ENCODE assay signal across 15 cellular contexts in genomic region chr15:79003896-79004295, GRCh38. TPM values are rescaled to one million over a fixed set of nuclear protein-coding genes. Genes with fewer than 3 reads are reported as not detected.
DNase-seq lines count a peak whose midpoint lies in the region; ATAC-seq and TF ChIP-seq lines count a peak whose summit lies in the region.
"Had no signal": no experiment of that assay in that cellular context is flagged by ENCODE, and none has a peak within 500 bp of the region (broad histone marks: within the 10 kb centered on the region; RNA-seq: fewer than 3 reads in every experiment).

No MANE protein-coding gene starts in this region.

- intact Hi-C loops in IMR-90 (cut with micrococcal nuclease): no loop called here
- intact Hi-C loops in mammary epithelial cell (cut with micrococcal nuclease): no loop called here
- intact Hi-C loops in Caco-2 (cut with micrococcal nuclease; ENCODE audit: unreplicated experiment): no loop called here

- no peaks in the 10 kb centered on the region for H3K4me1 Mint-ChIP-seq in Caco-2 (ENCODE audit: low read depth, unreplicated experiment)

- H3K79me2 ChIP-seq in mammary epithelial cell (ENCODE audit: insufficient read depth, low read length): no peaks in the 10 kb centered on the region

- H3K56ac ChIP-seq in IMR-90 (ENCODE audit: extremely low read depth, insufficient read depth, low read length): no peak overlapping the region

- peak overlapping the region; percentile 69 for H4K5ac ChIP-seq in IMR-90 (ENCODE audit: low read depth, low read length)

- H4K20me1 ChIP-seq in IMR-90 (ENCODE audit: insufficient read depth, low read length): no peaks in the 10 kb centered on the region
- H4K20me1 ChIP-seq in mammary epithelial cell (ENCODE audit: insufficient read depth, low read length): no peaks in the 10 kb centered on the region

- H3K27me3 Mint-ChIP-seq in Caco-2 (ENCODE audit: insufficient read depth, unreplicated experiment): no peaks in the 10 kb centered on the region
- H3K27me3 Mint-ChIP-seq: type B pancreatic cell had no signal

- no peaks in the 10 kb centered on the region for H3K9me3 Mint-ChIP-seq in Caco-2 (ENCODE audit: unreplicated experiment)
- H3K9me3 Mint-ChIP-seq: brain, nephron, type B pancreatic cell had no signal

- POLR2A ChIA-PET in IMR-90 (lab: Charles Lee; ENCODE audit: unreplicated experiment) (interaction anchor here (0.5 kb wide), 1 partner anchor 15 kb away, joined by 5 read pairs; no protein-coding TSS in a partner anchor), Caco-2 (lab: Charles Lee) (no interaction called here)

- peak overlapping the region; percentile 89 for H2BK120ac ChIP-seq in IMR-90 (ENCODE audit: low read depth, low read length)

- H3K4me3 ChIP-seq in IMR-90 (ENCODE audit: insufficient read depth, low read depth, low read length): no peak overlapping the region
- no peak overlapping the region for H3K4me3 ChIP-seq in mammary epithelial cell (replicated peaks in 1 of 3; ENCODE audit: insufficient read depth in 1 of 3, low read depth in 2 of 3, low read length in 3 of 3)
- no peak overlapping the region for H3K4me3 ChIP-seq in skin epidermis
- no peak overlapping the region for H3K4me3 ChIP-seq in Caco-2 (ENCODE audit: low read depth, low read length)
- H3K4me3 ChIP-seq: HAP-1 had no signal

- H3K79me1 ChIP-seq in IMR-90 (ENCODE audit: low read depth in 1 of 2, low read length in 2 of 2): no peaks in the 10 kb centered on the region; a peak in 1 of 4 replicates

- H3K4me1 ChIP-seq in IMR-90 (ENCODE audit: control insufficient read depth, insufficient read depth, low read length) (peaks cover 15% of the 10 kb centered on the region), mammary epithelial cell (ENCODE audit: insufficient read depth, low read length) (peaks cover 27% of the 10 kb centered on the region), Caco-2 (peaks cover 10% of the 10 kb centered on the region)
- H3K4me1 ChIP-seq: HAP-1 had no signal

- BruUV-seq in IMR-90 (replicated peaks; lab: Mats Ljungman, UMichigan) (no TSS peak), mammary epithelial cell (replicated peaks; lab: Mats Ljungman, UMichigan) (no TSS peak), Caco-2 (replicated peaks; lab: Mats Ljungman, UMichigan) (no TSS peak)

- dilution Hi-C loops in IMR-90 (cut with HindIII; ENCODE audit: low sequenced_read_pairs, unreplicated experiment) (no loop called here), mammary epithelial cell (cut with HindIII; ENCODE audit: low sequenced_read_pairs) (no loop called here)

- no peak overlapping the region for H3K27ac Mint-ChIP-seq in Caco-2 (ENCODE audit: unreplicated experiment)
- H3K27ac Mint-ChIP-seq: brain had no signal

- 79% methylated on average over 8 of the region's 24 CpGs; no CpG with 5 or more reads in 1 of the 2 experiments for WGBS in IMR-90 (ENCODE audit: extremely low coverage in 2 of 2, insufficient read length in 1 of 2), 2 experiments
- WGBS in mammary epithelial cell (ENCODE audit: low coverage, missing lambda C conversion rate): 100% methylated on average over 4 of the region's 24 CpGs

- H3K18ac ChIP-seq in IMR-90 (ENCODE audit: low read depth, low read length): peak overlapping the region; percentile 48

- peak; percentile 26 for ATAC-seq in GM19438 (IDR thresholded peaks at IDR 0.05; ENCODE audit: low read depth, unreplicated experiment)
- no peak for ATAC-seq in IMR-90 (ENCODE audit: low read depth)
- no peak for ATAC-seq in HG03196 (IDR thresholded peaks at IDR 0.05; ENCODE audit: unreplicated experiment)

- H3K9ac ChIP-seq in IMR-90 (ENCODE audit: low read depth, low read length): no peak overlapping the region
- no peak overlapping the region for H3K9ac ChIP-seq in mammary epithelial cell (ENCODE audit: insufficient read depth, low read length)

- TF ChIP-seq CTCF in IMR-90 (conservative IDR thresholded peaks at IDR 0.05; ENCODE audit: low read depth, low read length) (no peak), mammary epithelial cell (conservative IDR thresholded peaks at IDR 0.05 in 1 of 2, IDR thresholded peaks at IDR 0.05 in 1 of 2; ENCODE audit: extremely low read depth in 1 of 2, insufficient read depth in 1 of 2, low read depth in 1 of 2, low read length in 2 of 2) (no peak), Caco-2 (IDR thresholded peaks at IDR 0.05; ENCODE audit: insufficient read depth in 1 of 2, low read depth in 1 of 2, low read length in 1 of 2, severe bottlenecking in 1 of 2, unreplicated experiment in 1 of 2) (no peak)

- in situ Hi-C loops in IMR-90 (cut with MboI; ENCODE audit: low sequenced_read_pairs): no loop called here
- in situ Hi-C loops in mammary epithelial cell (cut with MboI; ENCODE audit: low sequenced_read_pairs in 2 of 2): no loop called here

- no peaks in the 10 kb centered on the region for H3K27me3 ChIP-seq in IMR-90 (ENCODE audit: control insufficient read depth, insufficient read depth, low read length)
- H3K27me3 ChIP-seq in mammary epithelial cell (ENCODE audit: insufficient read depth, low read length): no peaks in the 10 kb centered on the region
- H3K27me3 ChIP-seq in Caco-2 (replicated peaks; ENCODE audit: control insufficient read depth, insufficient read depth, low read length): no peaks in the 10 kb centered on the region

- peak overlapping the region; percentile 86 for H2BK5ac ChIP-seq in IMR-90 (ENCODE audit: low read depth, low read length, poor library complexity, severe bottlenecking)

- H3K9me1 ChIP-seq in IMR-90 (ENCODE audit: insufficient read depth, low read length): peaks cover 23% of the 10 kb centered on the region

- no peak for DNase-seq in IMR-90
- no peak for DNase-seq in mammary epithelial cell
- no peak for DNase-seq in NCI-H146 (lab: John Stamatoyannopoulos, UW)
- DNase-seq in Caco-2: no peak
- DNase-seq: activated naive CD4-positive, alpha-beta T cell; retina; stimulated activated CD4-positive, alpha-beta T cell treated with anti-CD3 and anti-CD28 coated beads, Interleukin-2, amount 100 ng/mL, for 24 hours; stimulated activated CD8-positive, alpha-beta memory T cell treated with anti-CD3 and anti-CD28 coated beads, Interleukin-4, amount 100 ng/mL, for 48 hours had no signal

- no peak for TF ChIP-seq RAD21 in IMR-90 (IDR thresholded peaks at IDR 0.05; ENCODE audit: low read length)

- peak overlapping the region; percentile 83 for H2AFZ ChIP-seq in IMR-90 (replicated peaks; ENCODE audit: low read length, poor library complexity)
- peak overlapping the region; percentile 82 for H2AFZ ChIP-seq in mammary epithelial cell (ENCODE audit: low read depth, low read length)

- H2AK5ac ChIP-seq in IMR-90 (ENCODE audit: low read depth, low read length): peak overlapping the region; percentile 89

- H3K9me3 ChIP-seq in IMR-90 (ENCODE audit: control insufficient read depth, insufficient read depth, low read length): no peaks in the 10 kb centered on the region
- H3K9me3 ChIP-seq in mammary epithelial cell (replicated peaks; ENCODE audit: insufficient read depth, low read length): no peaks in the 10 kb centered on the region
- no peaks in the 10 kb centered on the region for H3K9me3 ChIP-seq in Caco-2
- H3K9me3 ChIP-seq: HAP-1 had no signal

- CTCF ChIA-PET in IMR-90 (lab: Yijun Ruan, JAX): interaction anchor here (0.6 to 2.0 kb wide), 2 partner anchors 11 to 25 kb away, joined by 3 to 6 read pairs; no protein-coding TSS in a partner anchor
- CTCF ChIA-PET in mammary epithelial cell (lab: Charles Lee; ENCODE audit: low non-redundant PET): no interaction called here
- CTCF ChIA-PET in Caco-2 (lab: Charles Lee): no interaction called here

- peak overlapping the region; percentile 78 to 80 for H4K8ac ChIP-seq in IMR-90 (ENCODE audit: low read depth in 2 of 2, low read length in 2 of 2)

- peak overlapping the region; percentile 93 for H2AK9ac ChIP-seq in IMR-90 (replicated peaks; ENCODE audit: low read depth, low read length, poor library complexity)

- H3K27ac ChIP-seq in IMR-90 (ENCODE audit: insufficient read depth, low read length) (peak overlapping the region; percentile 65), mammary epithelial cell (ENCODE audit: insufficient read depth, low read depth, low read length) (no peak overlapping the region), skin epidermis (peak overlapping the region in 11 of 21 experiments; percentile 32 to 68 (median 43))

- H3K36me3 Mint-ChIP-seq in Caco-2 (ENCODE audit: insufficient read depth, unreplicated experiment): no peaks in the 10 kb centered on the region
- H3K36me3 Mint-ChIP-seq: brain, type B pancreatic cell had no signal

- H3K4me3 Mint-ChIP-seq in Caco-2 (ENCODE audit: unreplicated experiment): no peak overlapping the region
- H3K4me3 Mint-ChIP-seq: brain, nephron, type B pancreatic cell had no signal

- H3K23ac ChIP-seq in IMR-90 (ENCODE audit: low read depth, low read length): no peak overlapping the region

- no peaks in the 10 kb centered on the region for H3K36me3 ChIP-seq in IMR-90 (ENCODE audit: control insufficient read depth, insufficient read depth, low read length)
- no peaks in the 10 kb centered on the region for H3K36me3 ChIP-seq in mammary epithelial cell (ENCODE audit: insufficient read depth, low read length)
- no peaks in the 10 kb centered on the region for H3K36me3 ChIP-seq in Caco-2 (ENCODE audit: control insufficient read depth, insufficient read depth, low read length)
- H3K36me3 ChIP-seq: HAP-1 had no signal

- H3K4me2 ChIP-seq in IMR-90 (ENCODE audit: low read depth, low read length): no peak overlapping the region
- peak overlapping the region; percentile 59 for H3K4me2 ChIP-seq in mammary epithelial cell (ENCODE audit: insufficient read depth, low read depth, low read length)

- no peak for TF ChIP-seq POLR2A in IMR-90 (IDR thresholded peaks at IDR 0.05; ENCODE audit: low read depth, low read length)

- H2BK15ac ChIP-seq in IMR-90 (ENCODE audit: low read depth, low read length): peak overlapping the region; percentile 97; the same call in 2 of the 3 replicates

- H4K91ac ChIP-seq in IMR-90 (ENCODE audit: insufficient read depth, low read depth, low read length): peak overlapping the region; percentile 93

- peak overlapping the region; percentile 85 for H3K4ac ChIP-seq in IMR-90 (ENCODE audit: low read depth, low read length)

- peak overlapping the region; percentile 86 for H2BK20ac ChIP-seq in IMR-90 (ENCODE audit: low read depth, low read length)

- peak overlapping the region; percentile 39 for H3K14ac ChIP-seq in IMR-90 (replicated peaks; ENCODE audit: low read depth, low read length)

RNA-seq across cellular contexts. Expression of gene CTSH, which starts 59.0 kb away (rescaled TPM):
- total RNA-seq in IMR-90 (2012; rRNA removed): 5.6 and 11.7 TPM in 2 replicates
- 13.9 and 18.4 TPM in 2 replicates for polyA plus RNA-seq in IMR-90 (2012; rRNA removed)
- polyA plus RNA-seq in IMR-90 (2012; cell fraction: cytosol; rRNA removed): 7.8 and 8.4 TPM in 2 replicates
- 8.4 and 13.5 TPM in 2 replicates for polyA plus RNA-seq in IMR-90 (2012; cell fraction: nucleus; rRNA removed; ENCODE audit: low replicate concordance)
- 10 to 100 TPM; 22.6 to 74.2 TPM for total RNA-seq in mammary epithelial cell
- 33.6 TPM for polyA plus RNA-seq in mammary epithelial cell
- polyA minus RNA-seq in mammary epithelial cell: 27.1 TPM
- total RNA-seq in Caco-2 (2022): 171 and 183 TPM in 2 replicates
